Comparison of ENCODE assay signal across 9 cellular contexts in the genomic region with DNA sequence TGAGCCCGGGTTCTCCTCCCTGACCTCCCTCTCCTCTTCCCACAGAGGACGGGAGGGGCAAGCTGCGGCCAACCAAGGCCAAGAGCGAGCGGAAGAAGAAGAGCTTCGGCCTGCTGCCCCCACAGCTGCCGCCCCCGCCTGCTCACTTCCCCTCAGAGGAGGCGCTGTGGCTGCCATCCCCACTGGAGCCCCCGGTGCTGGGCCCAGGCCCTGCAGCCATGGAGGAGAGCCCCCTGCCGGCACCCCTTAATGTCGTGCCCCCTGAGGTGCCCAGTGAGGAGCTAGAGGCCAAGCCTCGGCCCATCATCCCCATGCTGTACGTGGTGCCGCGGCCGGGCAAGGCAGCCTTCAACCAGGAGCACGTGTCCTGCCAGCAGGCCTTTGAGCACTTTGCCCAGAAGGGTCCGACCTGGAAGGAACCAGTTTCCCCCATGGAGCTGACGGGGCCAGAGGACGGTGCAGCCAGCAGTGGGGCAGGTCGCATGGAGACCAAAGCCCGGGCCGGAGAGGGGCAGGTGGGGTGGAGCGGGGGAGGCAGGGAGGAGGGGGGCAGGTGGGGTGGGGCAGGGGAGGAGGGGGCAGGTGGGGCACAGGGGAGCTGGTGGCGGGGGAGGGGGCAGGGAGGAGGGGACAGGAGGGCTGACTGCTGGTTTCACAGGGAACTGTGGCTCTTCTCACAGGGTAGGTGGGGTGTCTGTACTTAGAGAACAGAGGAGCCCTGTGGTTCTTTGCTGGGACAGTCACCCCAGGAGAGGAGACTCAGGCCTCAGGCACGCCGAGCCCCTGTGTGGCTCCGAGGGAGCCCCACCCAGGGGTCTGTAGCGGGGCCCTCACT.
A peak's percentile ranks its signal among the peaks of the same experiment; 100 is the strongest.
DNase-seq lines count a peak whose midpoint lies in the region; ATAC-seq and TF ChIP-seq lines count a peak whose summit lies in the region.
"Had no signal": no experiment of that assay in that cellular context is flagged by ENCODE, and none has a peak within 500 bp of the region (broad histone marks: within the 10 kb centered on the region; RNA-seq: fewer than 3 reads in every experiment).

No MANE protein-coding gene starts in this region.

- POLR2A ChIA-PET in CD8-positive, alpha-beta T cell (lab: Charles Lee): no interaction called here

- H3K36me3 ChIP-seq in CD8-positive, alpha-beta T cell (ENCODE audit: insufficient read depth, low read length): no peaks in the 10 kb centered on the region
- peaks cover 21% of the 10 kb centered on the region for H3K36me3 ChIP-seq in effector memory CD4-positive, alpha-beta T cell (ENCODE audit: control insufficient read depth, insufficient read depth, low read length)

- no peaks in the 10 kb centered on the region for H3K27me3 ChIP-seq in CD8-positive, alpha-beta T cell (ENCODE audit: insufficient read depth, low read length)
- no peaks in the 10 kb centered on the region for H3K27me3 ChIP-seq in effector memory CD4-positive, alpha-beta T cell (replicated peaks; ENCODE audit: control insufficient read depth, insufficient read depth, low read length, poor library complexity, severe bottlenecking)

- DNase-seq in CD8-positive, alpha-beta T cell: peak in 3 of 7 experiments; percentile 67 to 79 (median 74)
- no peak for DNase-seq in effector memory CD4-positive, alpha-beta T cell
- no peak for DNase-seq in NCI-H774 (lab: John Stamatoyannopoulos, UW)
- DNase-seq in globus pallidus (ENCODE audit: low spot score): no peak
- DNase-seq in omental fat pad (ENCODE audit: low spot score): no peak
- DNase-seq in activated CD4-positive, alpha-beta T cell treated with anti-CD3 and anti-CD28 coated beads, Interleukin-2, amount 50 U/mL, for 48 hours: no peak

- peak overlapping the region; percentile 98 for H3K27ac Mint-ChIP-seq in CD8-positive, alpha-beta T cell

- H3K9me3 ChIP-seq in CD8-positive, alpha-beta T cell (ENCODE audit: low read length): no peaks in the 10 kb centered on the region
- no peaks in the 10 kb centered on the region for H3K9me3 ChIP-seq in effector memory CD4-positive, alpha-beta T cell (ENCODE audit: control insufficient read depth, low read length)
- H3K9me3 ChIP-seq: thoracic aorta had no signal

- peak overlapping the region; percentile 86 for H3K4me3 Mint-ChIP-seq in CD8-positive, alpha-beta T cell

- H3K4me1 Mint-ChIP-seq in CD8-positive, alpha-beta T cell (ENCODE audit: low read depth): peaks cover 43% of the 10 kb centered on the region

- peak; percentile 28 for ATAC-seq in CD8-positive, alpha-beta T cell
- ATAC-seq in GM19372 (IDR thresholded peaks at IDR 0.05; ENCODE audit: low read depth, unreplicated experiment): peak; percentile 45
- ATAC-seq in HG03520 (IDR thresholded peaks at IDR 0.05; ENCODE audit: unreplicated experiment): peak; percentile 45
- no peak for ATAC-seq in omental fat pad (ENCODE audit: low FRiP score)

- no peaks in the 10 kb centered on the region for H3K9me3 Mint-ChIP-seq in CD8-positive, alpha-beta T cell

- no peak for TF ChIP-seq CTCF in CD8-positive, alpha-beta T cell (IDR thresholded peaks at IDR 0.05)
- no peak for TF ChIP-seq CTCF in omental fat pad (IDR thresholded peaks at IDR 0.05)

- intact Hi-C loops in CD8-positive, alpha-beta T cell (cut with DNase I, micrococcal nuclease): loop anchor here in 1 of 2 experiments (1.0 kb wide), 1 partner anchor 8 kb away; no protein-coding TSS in a partner anchor

- peaks cover 37% of the 10 kb centered on the region for H3K36me3 Mint-ChIP-seq in CD8-positive, alpha-beta T cell

- H3K27ac ChIP-seq in CD8-positive, alpha-beta T cell (ENCODE audit: low read depth, low read length): peak overlapping the region; percentile 90
- peak overlapping the region; percentile 21 for H3K27ac ChIP-seq in effector memory CD4-positive, alpha-beta T cell (ENCODE audit: insufficient read depth, low read length, poor library complexity, severe bottlenecking)
- H3K27ac ChIP-seq: thoracic aorta had no signal

- peak overlapping the region; percentile 46 for H3K4me3 ChIP-seq in CD8-positive, alpha-beta T cell (ENCODE audit: low read depth, low read length)
- no peak overlapping the region for H3K4me3 ChIP-seq in effector memory CD4-positive, alpha-beta T cell (ENCODE audit: insufficient read depth, low read depth, low read length, poor library complexity, severe bottlenecking)
- H3K4me3 ChIP-seq: thoracic aorta had no signal

- CTCF ChIA-PET in CD8-positive, alpha-beta T cell (lab: Charles Lee): interaction anchor here (0.5 to 0.9 kb wide), 2 partner anchors 9 to 233 kb away, joined by 3 read pairs; no protein-coding TSS in a partner anchor

- no peaks in the 10 kb centered on the region for H3K27me3 Mint-ChIP-seq in CD8-positive, alpha-beta T cell (ENCODE audit: low read depth)

- peaks cover 36% of the 10 kb centered on the region for H3K4me1 ChIP-seq in CD8-positive, alpha-beta T cell (ENCODE audit: insufficient read depth, low read length)
- peaks cover 5% of the 10 kb centered on the region for H3K4me1 ChIP-seq in effector memory CD4-positive, alpha-beta T cell (ENCODE audit: control insufficient read depth, insufficient read depth, low read length, poor library complexity, severe bottlenecking)
